In the genomic region with DNA sequence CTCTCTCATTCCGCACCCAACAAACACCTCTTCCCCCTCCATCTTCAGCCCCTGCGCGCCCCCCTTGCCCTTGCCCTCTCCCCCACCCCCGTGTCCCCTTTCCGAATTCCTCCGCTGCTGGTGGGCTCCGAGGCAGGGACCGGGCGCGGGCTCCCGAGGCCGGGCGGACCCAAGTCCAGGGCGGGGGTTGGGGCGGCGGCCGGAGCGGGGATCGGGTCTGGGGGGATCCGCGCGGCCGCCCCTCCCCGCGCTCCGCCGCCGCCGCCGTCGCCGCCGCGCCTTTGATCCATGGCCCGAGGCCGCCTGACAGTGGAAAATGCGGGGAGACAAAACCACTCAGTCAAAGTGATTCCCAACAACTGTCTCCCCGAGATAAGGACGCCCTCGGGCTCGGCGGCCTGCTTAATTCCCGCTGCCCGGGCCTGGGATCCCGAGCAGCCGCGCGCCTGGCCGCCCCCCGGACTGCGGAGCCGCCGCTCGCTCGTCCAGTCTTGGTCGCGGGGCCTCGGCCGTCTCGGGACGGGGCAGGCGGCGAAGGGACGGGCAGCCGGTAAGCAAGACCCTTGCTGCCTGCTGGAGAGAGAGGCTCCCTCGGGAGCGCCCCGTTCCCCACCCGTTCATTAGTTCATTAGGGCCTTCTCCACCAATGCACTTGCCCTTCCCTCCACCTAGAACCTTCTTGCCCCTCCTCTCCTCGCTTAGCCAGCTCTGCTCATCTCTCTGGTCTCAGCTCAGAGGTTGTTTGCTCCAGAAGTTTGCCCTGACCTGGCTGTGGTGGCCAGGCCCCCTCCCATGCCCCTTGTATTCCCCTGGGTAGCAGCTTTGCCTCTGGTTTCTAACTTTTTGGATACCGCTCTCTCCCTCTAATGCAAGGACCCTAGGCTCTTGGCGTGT, we compare ENCODE assay signal across 21 cellular contexts.
DNase-seq lines count a peak whose midpoint lies in the region; ATAC-seq and TF ChIP-seq lines count a peak whose summit lies in the region.
"Had no signal": no experiment of that assay in that cellular context is flagged by ENCODE, and none has a peak within 500 bp of the region (broad histone marks: within the 10 kb centered on the region; RNA-seq: fewer than 3 reads in every experiment).

No MANE protein-coding gene starts in this region.

- no peak overlapping the region for H2AFZ ChIP-seq in OCI-LY7 (ENCODE audit: low read length)
- H2AFZ ChIP-seq: parathyroid adenoma had no signal

- intact Hi-C loops in right cardiac atrium (cut with DNase I): no loop called here
- intact Hi-C loops in left cardiac atrium (cut with DNase I): no loop called here
- intact Hi-C loops in OCI-LY7 (cut with micrococcal nuclease; ENCODE audit: unreplicated experiment): no loop called here

- TF ChIP-seq CTCF in glutamatergic neuron (IDR thresholded peaks at IDR 0.05; ENCODE audit: partially characterized antibody, unreplicated experiment) (no peak), mesothelial cell of epicardium (IDR thresholded peaks at IDR 0.05; ENCODE audit: unreplicated experiment) (no peak), type B pancreatic cell (conservative IDR thresholded peaks at IDR 0.05) (no peak), OCI-LY7 (conservative IDR thresholded peaks at IDR 0.05; ENCODE audit: low read length) (no peak)

- H3K4me3 Mint-ChIP-seq in glutamatergic neuron (ENCODE audit: unreplicated experiment): peak overlapping the region; percentile 71
- H3K4me3 Mint-ChIP-seq in mesothelial cell of epicardium: peak overlapping the region; percentile 56
- H3K4me3 Mint-ChIP-seq in type B pancreatic cell: peak overlapping the region; percentile 78
- no peak overlapping the region for H3K4me3 Mint-ChIP-seq in effector memory CD8-positive, alpha-beta T cell
- H3K4me3 Mint-ChIP-seq: activated CD4-positive, alpha-beta T cell treated with anti-CD3 and anti-CD28 coated beads, Interleukin-2, amount 10 ng/mL, durations not matched to agents 7 days and 5 days; dendritic cell treated with granulocyte-macrophage colony-stimulating factor and Interleukin-4, amounts not matched to agents 40 ng/mL and 50 ng/mL, for 4 days; T-helper 1 cell treated with Interleukin-12 subunit alpha and Interleukin-12 subunit beta and Interleukin-4 antibody, amounts not matched to agents 30 μg/mL and 1 μg/mL, for 36 hours had no signal

- CTCF ChIA-PET in OCI-LY7 (lab: Charles Lee; ENCODE audit: unreplicated experiment): no interaction called here

- no peak overlapping the region for H3K27ac ChIP-seq in right cardiac atrium (ENCODE audit: low read length)
- no peak overlapping the region for H3K27ac ChIP-seq in OCI-LY7 (ENCODE audit: low read depth, low read length, poor library complexity, severe bottlenecking)
- H3K27ac ChIP-seq: A549, lower lobe of right lung, parathyroid adenoma, thoracic aorta had no signal

- POLR2A ChIA-PET in OCI-LY7 (lab: Charles Lee): no interaction called here

- no peaks in the 10 kb centered on the region for H3K79me2 ChIP-seq in OCI-LY7 (ENCODE audit: insufficient read depth, low read depth, low read length)
- H3K79me2 ChIP-seq: parathyroid adenoma had no signal

- H3K27ac Mint-ChIP-seq in glutamatergic neuron (ENCODE audit: unreplicated experiment): no peak overlapping the region
- no peak overlapping the region for H3K27ac Mint-ChIP-seq in mesothelial cell of epicardium
- H3K27ac Mint-ChIP-seq in type B pancreatic cell: no peak overlapping the region
- H3K27ac Mint-ChIP-seq in effector memory CD8-positive, alpha-beta T cell: no peak overlapping the region
- H3K27ac Mint-ChIP-seq: activated CD4-positive, alpha-beta T cell treated with anti-CD3 and anti-CD28 coated beads, Interleukin-2, amount 10 ng/mL, durations not matched to agents 7 days and 5 days; dendritic cell treated with granulocyte-macrophage colony-stimulating factor and Interleukin-4, amounts not matched to agents 40 ng/mL and 50 ng/mL, for 4 days; T-helper 1 cell treated with Interleukin-12 subunit alpha and Interleukin-12 subunit beta and Interleukin-4 antibody, amounts not matched to agents 30 μg/mL and 1 μg/mL, for 36 hours had no signal

- H3K27me3 ChIP-seq in right cardiac atrium (ENCODE audit: control insufficient read depth, insufficient read depth): no peaks in the 10 kb centered on the region

- no peaks in the 10 kb centered on the region for H3K36me3 ChIP-seq in OCI-LY7 (ENCODE audit: insufficient read depth, low read length)
- H3K36me3 ChIP-seq: lower lobe of right lung, thoracic aorta had no signal

- H3K9me3 Mint-ChIP-seq in glutamatergic neuron (ENCODE audit: unreplicated experiment): no peaks in the 10 kb centered on the region
- H3K9me3 Mint-ChIP-seq in mesothelial cell of epicardium: no peaks in the 10 kb centered on the region
- H3K9me3 Mint-ChIP-seq in type B pancreatic cell: no peaks in the 10 kb centered on the region
- H3K9me3 Mint-ChIP-seq in effector memory CD8-positive, alpha-beta T cell: no peaks in the 10 kb centered on the region
- H3K9me3 Mint-ChIP-seq: activated CD4-positive, alpha-beta T cell treated with anti-CD3 and anti-CD28 coated beads, Interleukin-2, amount 10 ng/mL, durations not matched to agents 7 days and 5 days; dendritic cell treated with granulocyte-macrophage colony-stimulating factor and Interleukin-4, amounts not matched to agents 40 ng/mL and 50 ng/mL, for 4 days; T-helper 1 cell treated with Interleukin-12 subunit alpha and Interleukin-12 subunit beta and Interleukin-4 antibody, amounts not matched to agents 30 μg/mL and 1 μg/mL, for 36 hours had no signal

- no peaks in the 10 kb centered on the region for H3K9me2 ChIP-seq in OCI-LY7 (ENCODE audit: insufficient read depth, low read length)

- H4K20me1 ChIP-seq in OCI-LY7 (ENCODE audit: insufficient read depth, low read length): no peaks in the 10 kb centered on the region

- H3K27me3 Mint-ChIP-seq in glutamatergic neuron (ENCODE audit: unreplicated experiment) (peaks cover 14% of the 10 kb centered on the region), mesothelial cell of epicardium (ENCODE audit: low read depth) (peaks cover 80% of the 10 kb centered on the region), type B pancreatic cell (peaks cover 87% of the 10 kb centered on the region)
- peaks cover 72 to 98% of the 10 kb centered on the region in 2 donors for H3K27me3 Mint-ChIP-seq in effector memory CD8-positive, alpha-beta T cell

- no peak overlapping the region for H3K4me2 ChIP-seq in OCI-LY7 (ENCODE audit: low read length)
- H3K4me2 ChIP-seq: A549 had no signal

- no peak for DNase-seq in right cardiac atrium
- DNase-seq in left cardiac atrium: no peak
- DNase-seq in glutamatergic neuron: peak; percentile 40
- DNase-seq in mesothelial cell of epicardium (ENCODE audit: low spot score in 2 of 2, unreplicated experiment in 2 of 2): peak in 1 of 2 experiments; percentile 49
- no peak for DNase-seq in type B pancreatic cell (ENCODE audit: extremely low spot score, unreplicated experiment)
- no peak for DNase-seq in OCI-LY7 (ENCODE audit: low spot score)
- no peak for DNase-seq in effector memory CD8-positive, alpha-beta T cell
- DNase-seq: activated CD4-positive, alpha-beta T cell treated with anti-CD3 and anti-CD28 coated beads, Interleukin-2, amount 10 ng/mL, durations not matched to agents 7 days and 5 days; activated effector memory CD4-positive, alpha-beta T cell treated with anti-CD3 and anti-CD28 coated beads, Interleukin-2, amount 50 U/mL, for 16 hours; C1 segment of cervical spinal cord; foreskin fibroblast; lower lobe of right lung; NCI-H748 treated with DMSO at 0.1 percent for 48 hours; PC-3; SHP77 had no signal

- no TSS peak for BruUV-seq in OCI-LY7 (replicated peaks; lab: Mats Ljungman, UMichigan)

- H3K4me1 ChIP-seq in right cardiac atrium (ENCODE audit: control insufficient read depth, insufficient read depth, low read length) (no peaks in the 10 kb centered on the region), OCI-LY7 (ENCODE audit: insufficient read depth, low read length, poor library complexity, severe bottlenecking) (no peaks in the 10 kb centered on the region)
- H3K4me1 ChIP-seq: lower lobe of right lung, parathyroid adenoma had no signal

- H3K4me3 ChIP-seq in right cardiac atrium (ENCODE audit: low read length) (peak overlapping the region; percentile 13), OCI-LY7 (ENCODE audit: low read depth, low read length, poor library complexity, severe bottlenecking) (no peak overlapping the region)
- H3K4me3 ChIP-seq: A549, lower lobe of right lung, thoracic aorta had no signal

- 6% methylated on average over 72 of the region's 72 CpGs for WGBS in right cardiac atrium

- ATAC-seq in right cardiac atrium: no peak
- ATAC-seq in left cardiac atrium: no peak
- no peak for ATAC-seq in GM18861 (IDR thresholded peaks at IDR 0.05; ENCODE audit: unreplicated experiment)
- no peak for ATAC-seq in effector memory CD8-positive, alpha-beta T cell (replicated peaks)
- ATAC-seq: A549, lower lobe of right lung, PC-3 had no signal

- H3K9me3 ChIP-seq in right cardiac atrium (ENCODE audit: control insufficient read depth, low read length) (no peaks in the 10 kb centered on the region), OCI-LY7 (ENCODE audit: low read length) (no peaks in the 10 kb centered on the region)
- H3K9me3 ChIP-seq: A549, lower lobe of right lung, thoracic aorta had no signal

- H3K36me3 Mint-ChIP-seq in glutamatergic neuron (ENCODE audit: unreplicated experiment): no peaks in the 10 kb centered on the region
- H3K36me3 Mint-ChIP-seq in mesothelial cell of epicardium: no peaks in the 10 kb centered on the region
- H3K36me3 Mint-ChIP-seq in type B pancreatic cell: no peaks in the 10 kb centered on the region
- peaks cover 4% of the 10 kb centered on the region for H3K36me3 Mint-ChIP-seq in effector memory CD8-positive, alpha-beta T cell (ENCODE audit: insufficient read depth)

- H3K4me1 Mint-ChIP-seq in glutamatergic neuron (ENCODE audit: low read depth, unreplicated experiment) (peaks cover 24% of the 10 kb centered on the region), mesothelial cell of epicardium (peaks cover 10% of the 10 kb centered on the region), type B pancreatic cell (ENCODE audit: unreplicated experiment) (peaks cover 16% of the 10 kb centered on the region)
- H3K4me1 Mint-ChIP-seq in effector memory CD8-positive, alpha-beta T cell (ENCODE audit: low read depth in 2 of 2): peaks cover 0 to 10% of the 10 kb centered on the region in 2 donors
- H3K4me1 Mint-ChIP-seq: activated CD4-positive, alpha-beta T cell treated with anti-CD3 and anti-CD28 coated beads, Interleukin-2, amount 10 ng/mL, durations not matched to agents 7 days and 5 days had no signal

Comparison
In these comparisons a context has a peak if more than half of its experiments do, and no peak if none do; other contexts are left out.
1. H3K4me3 Mint-ChIP-seq: peak in glutamatergic neuron (single experiment), mesothelial cell of epicardium (single experiment) and type B pancreatic cell (single experiment); none in effector memory CD8-positive, alpha-beta T cell (0 of 2).